ENCODE assay signal across 8 cellular contexts in the genomic region with DNA sequence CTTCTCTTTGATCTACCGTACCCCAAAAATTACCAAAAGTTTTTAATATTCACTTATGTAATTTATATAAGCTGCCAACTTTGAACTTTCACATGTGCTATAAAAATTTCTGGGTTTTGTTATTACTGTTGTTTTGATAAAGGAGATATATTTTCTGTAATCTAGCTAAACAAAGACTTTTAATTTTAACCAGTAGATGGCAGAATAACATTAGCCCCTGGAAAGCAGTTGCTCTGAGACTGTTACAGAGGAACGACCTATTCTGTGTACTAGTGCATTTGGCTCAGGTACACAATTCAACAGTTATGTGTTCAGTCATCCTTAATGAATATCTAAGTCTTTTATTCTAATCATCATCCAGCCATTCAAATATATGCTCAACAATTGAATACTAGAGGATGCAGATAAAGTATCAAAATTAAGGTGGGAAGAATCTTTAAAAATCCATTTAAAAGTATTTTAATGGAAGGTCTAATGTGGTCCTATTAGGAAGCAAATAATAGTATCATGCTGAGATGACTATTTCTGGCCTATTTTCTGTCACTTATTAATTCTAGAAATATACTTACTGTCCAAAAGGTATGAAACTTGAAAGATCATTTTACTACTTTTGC. TPM values are rescaled to one million over a fixed set of nuclear protein-coding genes. Genes with fewer than 3 reads are reported as not detected.
A peak's percentile ranks its signal among the peaks of the same experiment; 100 is the strongest.
DNase-seq lines count a peak whose midpoint lies in the region; ATAC-seq, FAIRE-seq and TF ChIP-seq lines count a peak whose summit lies in the region.

No MANE protein-coding gene starts in this region.

- no peak overlapping the region for H3K27ac Mint-ChIP-seq in activated CD4-positive, alpha-beta T cell treated with anti-CD3 and anti-CD28 coated beads, Interleukin-2, amount 10 ng/mL, durations not matched to agents 7 days and 5 days

- H3K9me2 ChIP-seq in SU-DHL-6 (replicated peaks; ENCODE audit: insufficient read depth, low read length) = no peaks in the 10 kb centered on the region

- ATAC-seq in GM21786 (IDR thresholded peaks at IDR 0.05; ENCODE audit: unreplicated experiment) (peak; percentile 88), sciatic nerve (peak; percentile 80), GM19397 (IDR thresholded peaks at IDR 0.05; ENCODE audit: unreplicated experiment) (no peak)

- H3K9me3 ChIP-seq in SU-DHL-6 (ENCODE audit: insufficient read depth, low read length) = no peaks in the 10 kb centered on the region

- peaks cover 50% of the 10 kb centered on the region for H4K20me1 ChIP-seq in SU-DHL-6 (ENCODE audit: low read depth, low read length)

- H3K4me2 ChIP-seq in SU-DHL-6 (ENCODE audit: low read depth, low read length, poor library complexity, severe bottlenecking) = no peak overlapping the region

- no peak overlapping the region for H2AFZ ChIP-seq in SU-DHL-6 (ENCODE audit: low read depth, low read length, severe bottlenecking)

- H3K4me3 Mint-ChIP-seq in activated CD4-positive, alpha-beta T cell treated with anti-CD3 and anti-CD28 coated beads, Interleukin-2, amount 10 ng/mL, durations not matched to agents 7 days and 5 days = no peak overlapping the region

- 0 out of 2 replicates have a peak, but pooled peaks cover 9% of the 10 kb centered on the region for H3F3A ChIP-seq in SU-DHL-6 (ENCODE audit: insufficient read depth)

- intact Hi-C loops in sciatic nerve (cut with DNase I) = no loop called here

- no peak overlapping the region for H3K9ac ChIP-seq in SU-DHL-6 (ENCODE audit: low read length)

- TF ChIP-seq CTCF in LNCAP (IDR thresholded peaks at IDR 0.05) (peak; percentile 75), SU-DHL-6 (IDR thresholded peaks at IDR 0.05; ENCODE audit: insufficient read depth, low read length, poor library complexity, severe bottlenecking) (peak; percentile 61)

- FAIRE-seq in frontal cortex (lab: Jason Lieb, UNC) = peak; percentile 93

- H3K36me3 ChIP-seq in SU-DHL-6 (ENCODE audit: low read length) = peaks cover 6% of the 10 kb centered on the region; the same call in 1 of the 2 replicates

- no peaks in the 10 kb centered on the region for H3K9me3 Mint-ChIP-seq in activated CD4-positive, alpha-beta T cell treated with anti-CD3 and anti-CD28 coated beads, Interleukin-2, amount 10 ng/mL, durations not matched to agents 7 days and 5 days

- peak; percentile 22 for DNase-seq in activated CD4-positive, alpha-beta T cell treated with anti-CD3 and anti-CD28 coated beads, Interleukin-2, amount 10 ng/mL, durations not matched to agents 7 days and 5 days
- DNase-seq in activated CD4-positive, alpha-beta T cell treated with anti-CD3 and anti-CD28 coated beads for 48 hours = no peak
- no peak for DNase-seq in frontal cortex (ENCODE audit: low spot score in 2 of 2)
- no peak for DNase-seq in sciatic nerve (ENCODE audit: low spot score)

- POLR2A ChIA-PET in activated CD4-positive, alpha-beta T cell treated with anti-CD3 and anti-CD28 coated beads, Interleukin-2, amount 10 ng/mL, durations not matched to agents 7 days and 5 days (lab: Charles Lee) = no interaction called here

- peaks cover 20% of the 10 kb centered on the region for H3K79me2 ChIP-seq in SU-DHL-6 (ENCODE audit: insufficient read depth, low read length)

- H3K27ac ChIP-seq in SU-DHL-6 (ENCODE audit: low read depth, low read length) = no peak overlapping the region

- peaks cover 42% of the 10 kb centered on the region for H3K36me3 Mint-ChIP-seq in activated CD4-positive, alpha-beta T cell treated with anti-CD3 and anti-CD28 coated beads, Interleukin-2, amount 10 ng/mL, durations not matched to agents 7 days and 5 days (ENCODE audit: low read depth)

- no peaks in the 10 kb centered on the region for H3K27me3 ChIP-seq in SU-DHL-6 (ENCODE audit: low read length)

- H3K4me3 ChIP-seq in SU-DHL-6 (ENCODE audit: insufficient read depth, low read length, poor library complexity, severe bottlenecking) = no peak overlapping the region

- CTCF ChIA-PET in activated CD4-positive, alpha-beta T cell treated with anti-CD3 and anti-CD28 coated beads, Interleukin-2, amount 10 ng/mL, durations not matched to agents 7 days and 5 days (lab: Charles Lee) = interaction anchor here (0.6 to 2.0 kb wide), 11 partner anchors 8 to 1794 kb away, joined by 3 to 8 read pairs (median 4); a partner anchor contains a TSS

- no peaks in the 10 kb centered on the region for H3K27me3 Mint-ChIP-seq in activated CD4-positive, alpha-beta T cell treated with anti-CD3 and anti-CD28 coated beads, Interleukin-2, amount 10 ng/mL, durations not matched to agents 7 days and 5 days

- H3K4me1 Mint-ChIP-seq in activated CD4-positive, alpha-beta T cell treated with anti-CD3 and anti-CD28 coated beads, Interleukin-2, amount 10 ng/mL, durations not matched to agents 7 days and 5 days = peaks cover 39% of the 10 kb centered on the region

RNA-seq across cellular contexts. Expression of a gene that starts 8.6 kb away (rescaled TPM):
- 10 to 100 TPM; 20.9 to 21.8 TPM for total RNA-seq in activated CD4-positive, alpha-beta T cell treated with anti-CD3 and anti-CD28 coated beads, Interleukin-2, amount 10 ng/mL, durations not matched to agents 7 days and 5 days
- total RNA-seq in frontal cortex (71.7 TPM), sciatic nerve (26.3 TPM)

RNA-seq across cellular contexts. Expression of a gene that starts 21.5 kb away (rescaled TPM):
- not detected for total RNA-seq in activated CD4-positive, alpha-beta T cell treated with anti-CD3 and anti-CD28 coated beads, Interleukin-2, amount 10 ng/mL, durations not matched to agents 7 days and 5 days
- not detected for total RNA-seq in frontal cortex
- total RNA-seq in sciatic nerve = 0.36 TPM

RNA-seq across cellular contexts. Expression of a gene that starts 24.1 kb away (rescaled TPM):
- total RNA-seq in activated CD4-positive, alpha-beta T cell treated with anti-CD3 and anti-CD28 coated beads, Interleukin-2, amount 10 ng/mL, durations not matched to agents 7 days and 5 days = not detected
- total RNA-seq in frontal cortex (not detected), sciatic nerve (not detected)

RNA-seq across cellular contexts. Expression of a gene that starts 41.2 kb away (rescaled TPM):
- total RNA-seq in activated CD4-positive, alpha-beta T cell treated with anti-CD3 and anti-CD28 coated beads, Interleukin-2, amount 10 ng/mL, durations not matched to agents 7 days and 5 days = not detected
- total RNA-seq in frontal cortex = not detected
- total RNA-seq in sciatic nerve = not detected

RNA-seq across cellular contexts. Expression of a gene that starts 58.6 kb away (rescaled TPM):
- not detected for total RNA-seq in activated CD4-positive, alpha-beta T cell treated with anti-CD3 and anti-CD28 coated beads, Interleukin-2, amount 10 ng/mL, durations not matched to agents 7 days and 5 days
- total RNA-seq in frontal cortex = not detected
- total RNA-seq in sciatic nerve = not detected
